Comparison of ENCODE assay signal across 29 cellular contexts in genomic region chr12:68003777-68004176, GRCh38. TPM values are rescaled to one million over a fixed set of nuclear protein-coding genes. Genes with fewer than 3 reads are reported as not detected.
"Had no signal": no experiment of that assay in that cellular context is flagged by ENCODE, and none has a peak within 500 bp of the region (broad histone marks: within the 10 kb centered on the region; RNA-seq: fewer than 3 reads in every experiment).

No MANE protein-coding gene starts in this region.

- H3K9me3 ChIP-seq: lower lobe of right lung, pancreas, prostate gland, sigmoid colon, spleen, transverse colon, upper lobe of left lung, vagina had no signal

- DNase-seq: islet precursor cell; left ventricle myocardium superior; lower lobe of right lung; mammary epithelial cell; mesenchymal stem cell; naive thymus-derived CD8-positive, alpha-beta T cell; nucleus accumbens; pancreas; posterior cingulate gyrus; retina; right cardiac atrium; sigmoid colon; small intestine; spleen; stimulated activated CD4-positive, alpha-beta T cell treated with anti-CD3 and anti-CD28 coated beads, Interleukin-4, amount 100 ng/mL, for 24 hours; stimulated activated naive CD4-positive, alpha-beta T cell; substantia nigra; transverse colon; upper lobe of left lung had no signal

- H3K9me3 Mint-ChIP-seq: naive thymus-derived CD8-positive, alpha-beta T cell; stimulated activated effector memory CD8-positive, alpha-beta T cell treated with anti-CD3 and anti-CD28 coated beads, Interleukin-12 subunit alpha, Interleukin-12 subunit beta, amount 100 ng/mL, for 72 hours; stimulated activated naive CD8-positive, alpha-beta T cell treated with anti-CD3 and anti-CD28 coated beads, Interleukin-15, Interleukin-2, amounts not matched to agents 100 ng/mL and 50 ng/mL, for 24 hours had no signal

- ATAC-seq: left ventricle myocardium superior; lower lobe of right lung; naive thymus-derived CD8-positive, alpha-beta T cell; pancreas; right cardiac atrium; stimulated activated effector memory CD8-positive, alpha-beta T cell treated with anti-CD3 and anti-CD28 coated beads, Interleukin-12 subunit alpha, Interleukin-12 subunit beta, amount 100 ng/mL, for 72 hours had no signal

- H3K36me3 ChIP-seq: lower lobe of right lung, pancreas, prostate gland, sigmoid colon, transverse colon, upper lobe of left lung, vagina had no signal

- H3K4me1 Mint-ChIP-seq: neural crest cell had no signal

- H3K27ac ChIP-seq: hepatocyte, lower lobe of right lung, pancreas, prostate gland, sigmoid colon, spleen, transverse colon, upper lobe of left lung, vagina had no signal

- H3K27ac Mint-ChIP-seq: naive thymus-derived CD8-positive, alpha-beta T cell; nephron; stimulated activated effector memory CD8-positive, alpha-beta T cell treated with anti-CD3 and anti-CD28 coated beads, Interleukin-12 subunit alpha, Interleukin-12 subunit beta, amount 100 ng/mL, for 72 hours; stimulated activated naive CD8-positive, alpha-beta T cell treated with anti-CD3 and anti-CD28 coated beads, Interleukin-15, Interleukin-2, amounts not matched to agents 100 ng/mL and 50 ng/mL, for 24 hours had no signal

- H3K27me3 ChIP-seq: hepatocyte, pancreas, sigmoid colon, spleen, transverse colon, upper lobe of left lung, vagina had no signal

- H3K4me3 ChIP-seq: hepatocyte, lower lobe of right lung, pancreas, prostate gland, sigmoid colon, spleen, transverse colon, upper lobe of left lung, vagina had no signal

- H3K4me3 Mint-ChIP-seq: naive thymus-derived CD8-positive, alpha-beta T cell; nephron; neural crest cell; stimulated activated effector memory CD8-positive, alpha-beta T cell treated with anti-CD3 and anti-CD28 coated beads, Interleukin-12 subunit alpha, Interleukin-12 subunit beta, amount 100 ng/mL, for 72 hours; stimulated activated naive CD8-positive, alpha-beta T cell treated with anti-CD3 and anti-CD28 coated beads, Interleukin-15, Interleukin-2, amounts not matched to agents 100 ng/mL and 50 ng/mL, for 24 hours had no signal

- H3K4me1 ChIP-seq: lower lobe of right lung, pancreas, prostate gland, sigmoid colon, spleen, transverse colon, vagina had no signal

- H3K27me3 Mint-ChIP-seq: naive thymus-derived CD8-positive, alpha-beta T cell; stimulated activated naive CD8-positive, alpha-beta T cell treated with anti-CD3 and anti-CD28 coated beads, Interleukin-15, Interleukin-2, amounts not matched to agents 100 ng/mL and 50 ng/mL, for 24 hours had no signal

- H3K36me3 Mint-ChIP-seq: naive thymus-derived CD8-positive, alpha-beta T cell; stimulated activated effector memory CD8-positive, alpha-beta T cell treated with anti-CD3 and anti-CD28 coated beads, Interleukin-12 subunit alpha, Interleukin-12 subunit beta, amount 100 ng/mL, for 72 hours had no signal

RNA-seq across cellular contexts. Expression of gene IFNG-AS1, which starts 14.5 kb away (rescaled TPM):
- total RNA-seq: hepatocyte, kidney epithelial cell, left ventricle myocardium superior, lower lobe of right lung, mammary epithelial cell, mucosa of gallbladder, neural crest cell, prostate gland, sigmoid colon, temporal lobe, vagina had no signal
